In the genomic region with DNA sequence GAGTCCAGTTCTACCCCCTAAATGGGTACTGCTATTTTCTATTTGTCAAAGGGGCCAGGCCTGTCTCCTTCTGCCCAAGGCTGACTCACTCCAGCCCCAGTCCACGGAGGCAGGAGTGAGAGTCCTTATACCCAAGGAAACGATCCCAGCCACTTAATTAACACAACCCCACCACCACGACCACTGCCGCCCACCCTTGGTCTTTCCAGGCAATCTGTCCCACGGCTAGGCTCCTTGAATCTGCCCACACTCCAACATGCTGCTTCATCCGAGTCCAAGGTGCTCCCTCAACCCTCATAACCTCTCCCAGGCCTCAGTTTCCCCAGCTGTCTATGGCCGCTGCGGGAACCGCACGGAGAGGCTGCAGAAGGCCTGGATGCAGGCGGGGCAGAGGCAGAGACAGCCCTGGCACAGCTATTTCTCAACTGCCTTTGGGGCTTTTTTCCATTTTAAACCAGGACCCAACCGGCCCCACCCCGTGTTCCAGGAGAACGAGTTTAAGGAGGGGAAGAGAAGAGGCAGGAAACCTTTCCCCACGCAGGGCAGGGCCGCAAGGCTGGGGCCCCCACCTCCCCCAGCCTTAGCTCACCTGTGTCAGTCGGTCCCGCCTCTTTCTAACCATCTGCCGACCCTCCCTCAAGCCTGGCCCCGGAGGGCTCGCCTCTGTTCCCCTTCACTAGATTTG, we compare ENCODE assay signal across 7 cellular contexts. TPM values are rescaled to one million over a fixed set of nuclear protein-coding genes. Genes with fewer than 3 reads are reported as not detected.
DNase-seq lines count a peak whose midpoint lies in the region; TF ChIP-seq lines count a peak whose summit lies in the region.

No MANE protein-coding gene starts in this region.

- H3K4me1 Mint-ChIP-seq in immature natural killer cell = peaks cover 29 to 32% of the 10 kb centered on the region in 2 donors

- H3K9me3 ChIP-seq in HUES48 (ENCODE audit: control insufficient read depth, insufficient read depth, low read length) (no peaks in the 10 kb centered on the region), adipocyte (ENCODE audit: control insufficient read depth, low read length) (no peaks in the 10 kb centered on the region), stomach (no peaks in the 10 kb centered on the region)

- intact Hi-C loops in stomach (cut with DNase I; ENCODE audit: low total_unique reads) = no loop called here

- H3K9ac ChIP-seq in HUES48 (ENCODE audit: low read depth, low read length) = no peak overlapping the region
- peak overlapping the region; percentile 67 for H3K9ac ChIP-seq in adipocyte (ENCODE audit: low read length)

- H3K36me3 Mint-ChIP-seq in immature natural killer cell = peaks cover 8 to 15% (median 12%) of the 10 kb centered on the region in 3 donors

- no peak for TF ChIP-seq CTCF in stomach (IDR thresholded peaks at IDR 0.05)

- H3K9me3 Mint-ChIP-seq in immature natural killer cell = peaks cover 0 to 2% (median 0%) of the 10 kb centered on the region in 6 donors

- DNase-seq in adipocyte (ENCODE audit: low read depth) (peak; percentile 47), immature natural killer cell (no peak), stomach (no peak), COLO829 (ENCODE audit: low spot score) (no peak)
- DNase-seq in stimulated activated CD4-positive, alpha-beta T cell treated with anti-CD3 and anti-CD28 coated beads, Interleukin-4, amount 100 ng/mL, for 24 hours = no peak
- DNase-seq in stimulated activated CD4-positive, alpha-beta T cell treated with anti-CD3 and anti-CD28 coated beads, Interleukin-1b, Interleukin-23, amount 100 ng/mL, for 48 hours = no peak

- peaks cover 17% of the 10 kb centered on the region for H3K36me3 ChIP-seq in HUES48 (ENCODE audit: control insufficient read depth, insufficient read depth, low read length)
- peaks cover 4% of the 10 kb centered on the region for H3K36me3 ChIP-seq in adipocyte (ENCODE audit: control insufficient read depth, insufficient read depth, low read length, severe bottlenecking)
- peaks cover 31 to 57% (median 46%) of the 10 kb centered on the region in 4 donors for H3K36me3 ChIP-seq in stomach

- no peak for TF ChIP-seq EP300 in stomach (IDR thresholded peaks at IDR 0.05)

- peak overlapping the region; percentile 2 to 74 (median 20) for H3K27ac Mint-ChIP-seq in immature natural killer cell

- H3K27me3 Mint-ChIP-seq in immature natural killer cell (ENCODE audit: low read depth in 3 of 3) = peaks cover 0 to 2% (median 1%) of the 10 kb centered on the region in 3 donors

- TF ChIP-seq POLR2A in stomach (IDR thresholded peaks at IDR 0.05) = no peak

- peak overlapping the region; percentile 49 to 83 (median 80) for H3K4me3 Mint-ChIP-seq in immature natural killer cell

- no peak overlapping the region for H3K27ac ChIP-seq in HUES48 (ENCODE audit: low read depth, low read length)
- H3K27ac ChIP-seq in stomach = peak overlapping the region; percentile 90 to 91 (median 90)

- 0 out of 2 replicates have a peak, but pooled peaks cover 2% of the 10 kb centered on the region for H3K4me1 ChIP-seq in HUES48 (ENCODE audit: control insufficient read depth, insufficient read depth, low read length)
- peaks cover 12% of the 10 kb centered on the region for H3K4me1 ChIP-seq in adipocyte (ENCODE audit: control insufficient read depth, insufficient read depth, low read length)
- peaks cover 16 to 47% (median 39%) of the 10 kb centered on the region in 4 donors for H3K4me1 ChIP-seq in stomach

- 12 to 17% (median 16%) methylated on average over 18 to 21 of the region's 21 CpGs for WGBS in stomach, 5 donors

- no peaks in the 10 kb centered on the region for H3K27me3 ChIP-seq in HUES48 (ENCODE audit: control insufficient read depth, insufficient read depth, low read length)
- H3K27me3 ChIP-seq in adipocyte (replicated peaks; ENCODE audit: control insufficient read depth, insufficient read depth, low read length) = no peaks in the 10 kb centered on the region
- H3K27me3 ChIP-seq in stomach = no peaks in the 10 kb centered on the region

- H3K4me3 ChIP-seq in HUES48 (ENCODE audit: low read depth, low read length) = peak overlapping the region; percentile 73
- H3K4me3 ChIP-seq in adipocyte (ENCODE audit: low read length) = peak overlapping the region; percentile 78
- H3K4me3 ChIP-seq in stomach = peak overlapping the region; percentile 69 to 95 (median 93)

RNA-seq across cellular contexts. Expression of a gene that starts 0.7 kb away (rescaled TPM):
- polyA plus RNA-seq in immature natural killer cell = 1 to 10 TPM; 1.6 to 2.9 (median 2.2) TPM
- 10 to 100 TPM; 11.6 to 63.3 (median 16.3) TPM for total RNA-seq in stomach
- 10 to 100 TPM; 14.1 to 25.7 (median 21.7) TPM for polyA plus RNA-seq in stomach

RNA-seq across cellular contexts. Expression of a gene that starts 7.4 kb away (rescaled TPM):
- 10 to 100 TPM; 73.3 to 91.2 (median 81.4) TPM for polyA plus RNA-seq in immature natural killer cell
- 100 to 1,000 TPM in 2 of 5 donors, 10 to 100 TPM in 2, 1 to 10 TPM in 1; 5.8 to 117 (median 69.3) TPM for total RNA-seq in stomach
- 100 to 1,000 TPM in 1 of 3 donors, 10 to 100 TPM in 2; 58.2 to 169 (median 61.7) TPM for polyA plus RNA-seq in stomach

RNA-seq across cellular contexts. Expression of a gene that starts 7.6 kb away (rescaled TPM):
- polyA plus RNA-seq in immature natural killer cell (10 to 100 TPM; 26.5 to 32.4 (median 28.8) TPM), stomach (10 to 100 TPM; 40.5 to 96.3 (median 70.0) TPM)
- 10 to 100 TPM in 4 of 5 donors, 1 to 10 TPM in 1; 2.9 to 91.2 (median 20.3) TPM for total RNA-seq in stomach

RNA-seq across cellular contexts. Expression of a gene that starts 16.5 kb away (rescaled TPM):
- polyA plus RNA-seq in immature natural killer cell (1 to 10 TPM; 1.2 to 2.7 (median 1.8) TPM), stomach (10 to 100 TPM in 1 of 3 donors, 1 to 10 TPM in 2; 6.4 to 15.2 (median 9.8) TPM)
- total RNA-seq in stomach = 100 to 1,000 TPM in 1 of 5 donors, 10 to 100 TPM in 1, 1 to 10 TPM in 3; 6.1 to 364 (median 9.9) TPM

RNA-seq across cellular contexts. Expression of a gene that starts 35.8 kb away (rescaled TPM):
- polyA plus RNA-seq in immature natural killer cell = 1 to 10 TPM; 7.0 to 8.7 (median 8.3) TPM
- total RNA-seq in stomach = under 1 TPM in 2 of 5 donors, not detected in 3; 0.37 to 0.45 TPM
- polyA plus RNA-seq in stomach = 1 to 10 TPM; 3.2 to 4.1 (median 3.4) TPM
